In genomic region chr10:121289800-121290199, GRCh38 we compare ENCODE assay signal across 23 cellular contexts.
"Had no signal": no experiment of that assay in that cellular context is flagged by ENCODE, and none has a peak within 500 bp of the region (broad histone marks: within the 10 kb centered on the region; RNA-seq: fewer than 3 reads in every experiment).

No MANE protein-coding gene starts in this region.

- H3K27ac Mint-ChIP-seq: endodermal cell; immature natural killer cell; naive B cell; nephron; stimulated activated effector memory CD8-positive, alpha-beta T cell treated with anti-CD3 and anti-CD28 coated beads, Interleukin-12 subunit alpha, Interleukin-12 subunit beta, amount 100 ng/mL, for 72 hours; type B pancreatic cell had no signal

- H3K4me3 ChIP-seq: left ventricle myocardium inferior, lung, psoas muscle, right lobe of liver, suprapubic skin, thyroid gland, uterus had no signal

- H3K27me3 ChIP-seq: foreskin keratinocyte, right lobe of liver, thyroid gland, uterus had no signal

- H3K27ac ChIP-seq: foreskin keratinocyte, left ventricle myocardium inferior, psoas muscle, right lobe of liver, suprapubic skin, thyroid gland, uterus had no signal

- DNase-seq: dermis blood vessel endothelial cell; endodermal cell; erythroblast; foreskin keratinocyte; immature natural killer cell; left ventricle myocardium inferior; mesendoderm; naive B cell; psoas muscle; retina; right lobe of liver; stimulated activated CD4-positive, alpha-beta T cell treated with anti-CD3 and anti-CD28 coated beads, Interleukin-4, amount 100 ng/mL, for 1 hour; stimulated activated CD8-positive, alpha-beta memory T cell treated with anti-CD3 and anti-CD28 coated beads, Interleukin-4, amount 100 ng/mL, for 48 hours; stimulated activated naive CD8-positive, alpha-beta T cell treated with anti-CD3 and anti-CD28 coated beads, Interleukin-15, Interleukin-2, amounts not matched to agents 100 U/mL and 50 U/mL, for 24 hours; thyroid gland; uterus had no signal

- FAIRE-seq: colon, endothelial cell of umbilical vein had no signal

- H3K4me3 Mint-ChIP-seq: endodermal cell; immature natural killer cell; naive B cell; nephron; stimulated activated effector memory CD8-positive, alpha-beta T cell treated with anti-CD3 and anti-CD28 coated beads, Interleukin-12 subunit alpha, Interleukin-12 subunit beta, amount 100 ng/mL, for 72 hours; type B pancreatic cell had no signal

- H3K4me1 ChIP-seq: psoas muscle, right lobe of liver had no signal

- H3K36me3 ChIP-seq: left ventricle myocardium inferior, right lobe of liver, suprapubic skin, thyroid gland, uterus had no signal

- H3K36me3 Mint-ChIP-seq: immature natural killer cell; naive B cell; stimulated activated effector memory CD8-positive, alpha-beta T cell treated with anti-CD3 and anti-CD28 coated beads, Interleukin-12 subunit alpha, Interleukin-12 subunit beta, amount 100 ng/mL, for 72 hours; type B pancreatic cell had no signal

- H3K9me3 Mint-ChIP-seq: endodermal cell, nephron, type B pancreatic cell had no signal

- ATAC-seq: foreskin keratinocyte; psoas muscle; right lobe of liver; stimulated activated effector memory CD8-positive, alpha-beta T cell treated with anti-CD3 and anti-CD28 coated beads, Interleukin-12 subunit alpha, Interleukin-12 subunit beta, amount 100 ng/mL, for 72 hours; stimulated activated naive CD8-positive, alpha-beta T cell treated with anti-CD3 and anti-CD28 coated beads, Interleukin-15, Interleukin-2, amounts not matched to agents 100 U/mL and 50 U/mL, for 24 hours had no signal

- H3K9me3 ChIP-seq: left ventricle myocardium inferior, psoas muscle, right lobe of liver, suprapubic skin, thyroid gland, uterus had no signal

- H3K4me1 Mint-ChIP-seq: immature natural killer cell; naive B cell; stimulated activated effector memory CD8-positive, alpha-beta T cell treated with anti-CD3 and anti-CD28 coated beads, Interleukin-12 subunit alpha, Interleukin-12 subunit beta, amount 100 ng/mL, for 72 hours had no signal
